ENCODE assay signal across 5 cellular contexts in genomic region chr10:72771195-72771594, GRCh38.
TF ChIP-seq lines count a peak whose summit lies in the region.

No MANE protein-coding gene starts in this region.

TF ChIP-seq in A549, 52 proteins besides CTCF, POLR2A, EP300 and RAD21:
- 0 out of 2 replicates have a peak, but pooled peaks have one; percentile 37 for TF ChIP-seq CHD4 (IDR thresholded peaks at IDR 0.05; ENCODE audit: borderline replicate concordance)
TF ChIP-seq in A549: peak in this region for 1; not testable (repeated sequence) for 51.

TF ChIP-seq in HEK293, 187 proteins besides CTCF, POLR2A, EP300 and RAD21:
- TF ChIP-seq SETDB1 (IDR thresholded peaks at IDR 0.05; ENCODE audit: insufficient read length, low read length) (peak; percentile 83), ZNF580 (tag by site-specific recombination; IDR thresholded peaks at IDR 0.05) (peak; percentile 63; the same call in 1 of the 2 replicates), ZNF146 (tag by site-specific recombination; IDR thresholded peaks at IDR 0.05) (peak; percentile 98), ZNF202 (tag by site-specific recombination; IDR thresholded peaks at IDR 0.05; ENCODE audit: borderline replicate concordance) (peak; percentile 45; the same call in 1 of the 2 replicates)
- TF ChIP-seq, protein P1, sequence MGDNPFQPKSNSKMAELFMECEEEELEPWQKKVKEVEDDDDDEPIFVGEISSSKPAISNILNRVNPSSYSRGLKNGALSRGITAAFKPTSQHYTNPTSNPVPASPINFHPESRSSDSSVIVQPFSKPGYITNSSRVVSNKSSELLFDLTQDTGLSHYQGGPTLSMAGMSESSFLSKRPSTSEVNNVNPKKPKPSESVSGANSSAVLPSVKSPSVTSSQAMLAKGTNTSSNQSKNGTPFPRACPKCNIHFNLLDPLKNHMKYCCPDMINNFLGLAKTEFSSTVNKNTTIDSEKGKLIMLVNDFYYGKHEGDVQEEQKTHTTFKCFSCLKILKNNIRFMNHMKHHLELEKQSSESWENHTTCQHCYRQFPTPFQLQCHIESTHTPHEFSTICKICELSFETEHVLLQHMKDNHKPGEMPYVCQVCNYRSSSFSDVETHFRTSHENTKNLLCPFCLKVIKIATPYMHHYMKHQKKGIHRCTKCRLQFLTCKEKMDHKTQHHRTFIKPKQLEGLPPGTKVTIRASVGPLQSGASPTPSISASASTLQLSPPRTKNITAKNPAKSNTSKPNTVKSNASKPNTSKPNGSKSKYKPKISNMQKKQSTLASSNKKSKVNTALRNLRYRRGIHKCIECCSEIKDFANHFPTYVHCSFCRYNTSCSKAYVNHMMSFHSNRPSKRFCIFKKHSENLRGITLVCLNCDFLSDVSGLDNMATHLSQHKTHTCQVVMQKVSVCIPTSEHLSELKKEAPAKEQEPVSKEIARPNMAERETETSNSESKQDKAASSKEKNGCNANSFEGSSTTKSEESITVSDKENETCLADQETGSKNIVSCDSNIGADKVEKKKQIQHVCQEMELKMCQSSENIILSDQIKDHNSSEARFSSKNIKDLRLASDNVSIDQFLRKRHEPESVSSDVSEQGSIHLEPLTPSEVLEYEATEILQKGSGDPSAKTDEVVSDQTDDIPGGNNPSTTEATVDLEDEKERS (tag by site-specific recombination; IDR thresholded peaks at IDR 0.05), result peak; percentile 63; the same call in 1 of the 2 replicates
TF ChIP-seq in HEK293: peak in this region for 5; not testable (repeated sequence) for 182.

TF ChIP-seq in WTC11, 78 proteins besides CTCF, POLR2A, EP300 and RAD21:
- peak; percentile 27; the same call in 1 of the 2 replicates for TF ChIP-seq GTF2I (CRISPR knock-in tag; conservative IDR thresholded peaks at IDR 0.05)

TF ChIP-seq in K562, 482 proteins besides CTCF, POLR2A, EP300 and RAD21:
- TF ChIP-seq KDM1A (IDR thresholded peaks at IDR 0.05) (peak in 1 of 2 experiments; percentile 23; a peak in 1 of 4 replicates), RBM25 (IDR thresholded peaks at IDR 0.05; ENCODE audit: low read depth, low read length, severe bottlenecking) (peak; percentile 80), ADNP (tag; IDR thresholded peaks at IDR 0.05) (peak; percentile 52; the same call in 1 of the 2 replicates), ZNF146 (CRISPR knock-in tag; IDR thresholded peaks at IDR 0.05; ENCODE audit: unreplicated experiment) (peak; percentile 98), CHD4 (IDR thresholded peaks at IDR 0.05; ENCODE audit: insufficient read depth, insufficient replicate concordance, low read depth, low read length, poor library complexity, severe bottlenecking) (peak; percentile 38), CHAMP1 (IDR thresholded peaks at IDR 0.05) (0 out of 2 replicates have a peak, but pooled peaks have one; percentile 15), BCOR (IDR thresholded peaks at IDR 0.05) (peak; percentile 79)
TF ChIP-seq in K562: peak in this region for 7; not testable (repeated sequence) for 475.

TF ChIP-seq in H1, 55 proteins besides CTCF, POLR2A, EP300 and RAD21:
- TF ChIP-seq KDM1A (IDR thresholded peaks at IDR 0.05; ENCODE audit: borderline replicate concordance, low read length), result peak; percentile 72; the same call in 1 of the 2 replicates
TF ChIP-seq in H1: peak in this region for 1; not testable (repeated sequence) for 54.
